ENCODE assay signal across 24 cellular contexts in genomic region chr9:34686732-34687131, GRCh38. TPM values are rescaled to one million over a fixed set of nuclear protein-coding genes. Genes with fewer than 3 reads are reported as not detected.
"Had no signal": no experiment of that assay in that cellular context is flagged by ENCODE, and none has a peak within 500 bp of the region (broad histone marks: within the 10 kb centered on the region; RNA-seq: fewer than 3 reads in every experiment).

No MANE protein-coding gene starts in this region.

- H3K4me3 ChIP-seq: heart right ventricle, left lung, psoas muscle, testis, upper lobe of right lung had no signal

- H3K36me3 Mint-ChIP-seq: natural killer cell treated with Interleukin-12 subunit alpha and Interleukin-12 subunit beta and Interleukin-15 and Interleukin-18, amount 100 ng/mL, for 72 hours had no signal

- ATAC-seq: activated T-cell treated with anti-CD3 and anti-CD28 coated beads, Interleukin-2, amount 50 U/mL, for 4 hours; left lung; natural killer cell treated with Interleukin-12 subunit alpha and Interleukin-12 subunit beta and Interleukin-15 and Interleukin-18, amount 100 ng/mL, for 72 hours; stimulated activated naive CD8-positive, alpha-beta T cell treated with anti-CD3 and anti-CD28 coated beads, Interleukin-15, Interleukin-2, amounts not matched to agents 100 U/mL and 50 U/mL, for 24 hours; upper lobe of right lung had no signal

- H3K27me3 ChIP-seq: brain microvascular endothelial cell, heart right ventricle, left lung, testis, upper lobe of right lung had no signal

- H3K27ac Mint-ChIP-seq: activated naive CD8-positive, alpha-beta T cell; endodermal cell; natural killer cell treated with Interleukin-12 subunit alpha and Interleukin-12 subunit beta and Interleukin-15 and Interleukin-18, amount 100 ng/mL, for 72 hours had no signal

- H3K4me1 Mint-ChIP-seq: endodermal cell had no signal

- H3K27ac ChIP-seq: brain microvascular endothelial cell, left lung, psoas muscle, testis, upper lobe of right lung had no signal

- H3K9me3 Mint-ChIP-seq: activated T-cell treated with anti-CD3 and anti-CD28 coated beads, Interleukin-2, amount 50 U/mL, for 4 hours; endodermal cell; natural killer cell treated with Interleukin-12 subunit alpha and Interleukin-12 subunit beta and Interleukin-15 and Interleukin-18, amount 100 ng/mL, for 72 hours had no signal

- H3K27me3 Mint-ChIP-seq: activated naive CD8-positive, alpha-beta T cell; natural killer cell treated with Interleukin-12 subunit alpha and Interleukin-12 subunit beta and Interleukin-15 and Interleukin-18, amount 100 ng/mL, for 72 hours had no signal

- H3K4me3 Mint-ChIP-seq: activated naive CD8-positive, alpha-beta T cell; activated T-cell treated with anti-CD3 and anti-CD28 coated beads, Interleukin-2, amount 50 U/mL, for 4 hours; endodermal cell; natural killer cell treated with Interleukin-12 subunit alpha and Interleukin-12 subunit beta and Interleukin-15 and Interleukin-18, amount 100 ng/mL, for 72 hours had no signal

- H3K9me3 ChIP-seq: heart right ventricle, left lung, psoas muscle, testis, upper lobe of right lung had no signal

- H3K4me1 ChIP-seq: psoas muscle, testis had no signal

- DNase-seq: activated CD4-positive, alpha-beta T cell treated with anti-CD3 and anti-CD28 coated beads for 1 hour; activated CD4-positive, alpha-beta T cell treated with anti-CD3 and anti-CD28 coated beads, Interleukin-2, amount 50 U/mL, for 48 hours; activated gamma-delta T cell; activated T-cell treated with anti-CD3 and anti-CD28 coated beads, Interleukin-2, amount 50 U/mL, for 4 hours; brain microvascular endothelial cell; cerebellar nuclear complex; endodermal cell; erythroblast; foreskin melanocyte; left lung; stimulated activated CD4-positive, alpha-beta T cell treated with anti-CD3 and anti-CD28 coated beads, Interleukin-12 subunit alpha, Interleukin-12 subunit beta, amount 100 ng/mL, for 4 hours; stimulated activated CD4-positive, alpha-beta T cell treated with anti-CD3 and anti-CD28 coated beads, Interleukin-4, amount 100 ng/mL, for 1 hour; stimulated activated CD8-positive, alpha-beta memory T cell treated with anti-CD3 and anti-CD28 coated beads, Interleukin-4, amount 100 ng/mL, for 48 hours; stimulated activated naive CD8-positive, alpha-beta T cell treated with anti-CD3 and anti-CD28 coated beads, Interleukin-15, Interleukin-2, amounts not matched to agents 100 U/mL and 50 U/mL, for 24 hours; upper lobe of right lung had no signal

- H3K36me3 ChIP-seq: brain microvascular endothelial cell, upper lobe of right lung had no signal

RNA-seq across cellular contexts. Expression of gene CCL19, which starts 4.3 kb away (rescaled TPM):
- total RNA-seq: dermis microvascular lymphatic vessel endothelial cell; endodermal cell; natural killer cell treated with Interleukin-12 subunit alpha and Interleukin-12 subunit beta and Interleukin-15 and Interleukin-18, amount 100 ng/mL, for 72 hours; osteoblast; psoas muscle; testis had no signal
- polyA plus RNA-seq: keratinocyte had no signal

RNA-seq across cellular contexts. Expression of gene CCL21, which starts 23.2 kb away (rescaled TPM):
- total RNA-seq: activated T-cell treated with anti-CD3 and anti-CD28 coated beads, Interleukin-2, amount 50 U/mL, for 4 hours; endodermal cell; natural killer cell treated with Interleukin-12 subunit alpha and Interleukin-12 subunit beta and Interleukin-15 and Interleukin-18, amount 100 ng/mL, for 72 hours; osteoblast; sciatic nerve had no signal
- polyA plus RNA-seq: keratinocyte had no signal

RNA-seq across cellular contexts. Expression of gene CCL27, which starts 24.3 kb away (rescaled TPM):
- total RNA-seq: dermis microvascular lymphatic vessel endothelial cell; endodermal cell; natural killer cell treated with Interleukin-12 subunit alpha and Interleukin-12 subunit beta and Interleukin-15 and Interleukin-18, amount 100 ng/mL, for 72 hours; sciatic nerve; upper lobe of right lung had no signal
